Comparison of ENCODE assay signal across 8 cellular contexts in the genomic region with DNA sequence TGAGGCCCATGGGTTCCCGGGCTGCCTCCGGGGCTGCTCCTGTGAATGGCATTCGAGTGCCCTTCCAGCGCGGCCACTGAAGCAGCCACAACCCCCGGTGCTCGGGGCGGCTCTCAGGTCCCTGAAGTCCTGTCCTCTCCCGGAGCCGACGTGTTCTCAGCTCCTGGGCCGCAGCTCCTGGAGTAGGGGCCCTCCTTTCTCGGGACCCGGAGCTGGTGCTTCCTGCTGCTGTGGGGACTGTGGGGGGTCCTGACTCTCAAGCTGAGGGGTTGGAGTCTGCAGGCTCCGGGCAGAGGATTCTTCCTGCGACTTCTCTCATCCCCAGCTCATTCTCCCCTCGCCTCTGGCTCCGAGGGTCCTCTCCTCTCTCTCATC. TPM values are rescaled to one million over a fixed set of nuclear protein-coding genes. Genes with fewer than 3 reads are reported as not detected.
DNase-seq lines count a peak whose midpoint lies in the region; ATAC-seq and TF ChIP-seq lines count a peak whose summit lies in the region.
"Not testable (repeated sequence)": the region's sequence is repeated elsewhere in the genome, so short reads cannot be mapped to it uniquely, and the experiment has no call there.

No MANE protein-coding gene starts in this region.

- H3K9me3 Mint-ChIP-seq in activated T-cell treated with anti-CD3 and anti-CD28 coated beads, Interleukin-2, amount 50 U/mL, for 4 hours, result not testable (repeated sequence)

- CTCF ChIA-PET in OCI-LY7 (lab: Charles Lee; ENCODE audit: unreplicated experiment), result interaction anchor here (0.9 kb wide), 1 partner anchor 38 kb away, joined by 3 read pairs; no protein-coding TSS in a partner anchor

- peak overlapping the region; percentile 62 for H3K9ac ChIP-seq in mucosa of stomach (ENCODE audit: low read length)

- H3K36me3 Mint-ChIP-seq in activated T-cell treated with anti-CD3 and anti-CD28 coated beads, Interleukin-2, amount 50 U/mL, for 4 hours (ENCODE audit: insufficient read depth), result not testable (repeated sequence)

- not testable (repeated sequence) for H3K27ac ChIP-seq in OCI-LY7 (ENCODE audit: low read depth, low read length, poor library complexity, severe bottlenecking)
- H3K27ac ChIP-seq in heart right ventricle (peak overlapping the region in 9 of 10 donors; percentile 53 to 100 (median 97)), sigmoid colon (peak overlapping the region; percentile 97 to 100 (median 98)), uterus (peak overlapping the region; percentile 96 to 99)

- not testable (repeated sequence) for TF ChIP-seq EP300 in sigmoid colon (IDR thresholded peaks at IDR 0.05)

- H2AFZ ChIP-seq in OCI-LY7 (ENCODE audit: low read length), result not testable (repeated sequence)

- intact Hi-C loops in OCI-LY7 (cut with micrococcal nuclease; ENCODE audit: unreplicated experiment), result loop anchor here (5.0 to 10.0 kb wide), 2 partner anchors 138 to 181 kb away; a partner anchor contains a TSS
- intact Hi-C loops in heart right ventricle (cut with DNase I), result loop anchor here in 3 of 10 donors (1.0 to 5.0 kb wide), 3 partner anchors 37 to 39 kb away; no protein-coding TSS in a partner anchor
- intact Hi-C loops in sigmoid colon (cut with DNase I), result loop anchor here (5.0 kb wide), 1 partner anchor 143 kb away; a partner anchor contains a TSS
- intact Hi-C loops in uterus (cut with DNase I; ENCODE audit: low total_unique reads), result not testable (repeated sequence)

- not testable (repeated sequence) for TF ChIP-seq CTCF in GM06990 (IDR thresholded peaks at IDR 0.05; ENCODE audit: insufficient read depth, low read length, poor library complexity, severe bottlenecking); OCI-LY7 (conservative IDR thresholded peaks at IDR 0.05; ENCODE audit: low read length); choroid plexus epithelial cell (conservative IDR thresholded peaks at IDR 0.05; ENCODE audit: low read depth, low read length); heart right ventricle (IDR thresholded peaks at IDR 0.05); sigmoid colon (IDR thresholded peaks at IDR 0.05); uterus (IDR thresholded peaks at IDR 0.05)

- H4K20me1 ChIP-seq in OCI-LY7 (ENCODE audit: insufficient read depth, low read length), result peaks cover 15% of the 10 kb centered on the region; the same call in 1 of the 2 replicates

- not testable (repeated sequence) for H3K9me3 ChIP-seq in OCI-LY7 (ENCODE audit: low read length); heart right ventricle; mucosa of stomach (ENCODE audit: control insufficient read depth, low read length); sigmoid colon; uterus

- H3K36me3 ChIP-seq in GM06990 (ENCODE audit: control insufficient read depth, insufficient read depth, low read length); heart right ventricle; mucosa of stomach (ENCODE audit: control insufficient read depth, insufficient read depth, low read length); sigmoid colon; uterus: not testable (repeated sequence)
- H3K36me3 ChIP-seq in OCI-LY7 (ENCODE audit: insufficient read depth, low read length), result peaks cover 12% of the 10 kb centered on the region

- not testable (repeated sequence) for H3K27me3 ChIP-seq in GM06990 (replicated peaks; ENCODE audit: control insufficient read depth, insufficient read depth, low read length); heart right ventricle; mucosa of stomach (ENCODE audit: control insufficient read depth, insufficient read depth, low read length); sigmoid colon; uterus

- not testable (repeated sequence) for ATAC-seq in activated T-cell treated with anti-CD3 and anti-CD28 coated beads, Interleukin-2, amount 50 U/mL, for 4 hours; heart right ventricle

- H3K4me1 ChIP-seq in OCI-LY7 (ENCODE audit: insufficient read depth, low read length, poor library complexity, severe bottlenecking) (peaks cover 25% of the 10 kb centered on the region), heart right ventricle (peaks cover 18 to 78% (median 60%) of the 10 kb centered on the region in 9 donors), mucosa of stomach (ENCODE audit: control insufficient read depth, insufficient read depth, low read length) (peaks cover 20% of the 10 kb centered on the region), sigmoid colon (peaks cover 0 to 68% (median 59%) of the 10 kb centered on the region in 4 donors), uterus (peaks cover 3 to 10% of the 10 kb centered on the region in 2 donors)

- POLR2A ChIA-PET in OCI-LY7 (lab: Charles Lee), result not testable (repeated sequence)

- H3K4me3 ChIP-seq in GM06990 (replicated peaks; ENCODE audit: low read depth, low read length) (peak overlapping the region; percentile 90), OCI-LY7 (ENCODE audit: low read depth, low read length, poor library complexity, severe bottlenecking) (peak overlapping the region; percentile 79), choroid plexus epithelial cell (ENCODE audit: low read depth, low read length) (peak overlapping the region; percentile 89), heart right ventricle (peak overlapping the region; percentile 40 to 93 (median 80)), mucosa of stomach (ENCODE audit: low read length) (peak overlapping the region; percentile 58), sigmoid colon (peak overlapping the region; percentile 52 to 84 (median 64)), uterus (peak overlapping the region; percentile 74)

- not testable (repeated sequence) for BruUV-seq in OCI-LY7 (replicated peaks; lab: Mats Ljungman, UMichigan)

- H3K79me2 ChIP-seq in OCI-LY7 (ENCODE audit: insufficient read depth, low read depth, low read length), result peaks cover 72% of the 10 kb centered on the region

- H3K27me3 Mint-ChIP-seq in activated T-cell treated with anti-CD3 and anti-CD28 coated beads, Interleukin-2, amount 50 U/mL, for 4 hours (ENCODE audit: low read depth), result not testable (repeated sequence)

- H3K4me2 ChIP-seq in OCI-LY7 (ENCODE audit: low read length), result peak overlapping the region; percentile 99

- peaks cover 70% of the 10 kb centered on the region for H3K4me1 Mint-ChIP-seq in activated T-cell treated with anti-CD3 and anti-CD28 coated beads, Interleukin-2, amount 50 U/mL, for 4 hours (ENCODE audit: low read depth)

- peak overlapping the region; percentile 95 for H3K4me3 Mint-ChIP-seq in activated T-cell treated with anti-CD3 and anti-CD28 coated beads, Interleukin-2, amount 50 U/mL, for 4 hours

- TF ChIP-seq POLR2A in sigmoid colon (IDR thresholded peaks at IDR 0.05); uterus (IDR thresholded peaks at IDR 0.05): not testable (repeated sequence)

- DNase-seq in GM06990 (ENCODE audit: extremely low read depth, insufficient read length); OCI-LY7 (ENCODE audit: low spot score); activated T-cell treated with anti-CD3 and anti-CD28 coated beads, Interleukin-2, amount 50 U/mL, for 4 hours; choroid plexus epithelial cell (ENCODE audit: low read depth); heart right ventricle; sigmoid colon; uterus: not testable (repeated sequence)

- WGBS in heart right ventricle, 2 donors, result 5 to 6% methylated on average over 18 of the region's 18 CpGs
- 11 to 19% methylated on average over 18 of the region's 18 CpGs for WGBS in sigmoid colon, 2 donors

- H3K9me2 ChIP-seq in OCI-LY7 (ENCODE audit: insufficient read depth, low read length), result not testable (repeated sequence)

RNA-seq across cellular contexts. Expression of a gene that starts 0.6 kb away (rescaled TPM):
- 11.9 and 15.3 TPM in 2 replicates for total RNA-seq in OCI-LY7 (2014; rRNA removed; shearing (Covaris generic))
- total RNA-seq in OCI-LY7 (2022) (8.3 and 9.9 TPM in 2 replicates), heart right ventricle (10 to 100 TPM in 2 of 10 donors, 1 to 10 TPM in 8; 3.2 to 15.0 (median 8.7) TPM), sigmoid colon (10 to 100 TPM; 18.6 to 46.5 (median 27.2) TPM), uterus (10 to 100 TPM in 3 of 4 donors, 1 to 10 TPM in 1; 9.1 to 31.7 (median 17.2) TPM)
- total RNA-seq in activated T-cell treated with anti-CD3 and anti-CD28 coated beads, Interleukin-2, amount 50 U/mL, for 4 hours, result 1 to 10 TPM; 4.0 to 6.4 (median 4.7) TPM
- polyA plus RNA-seq in heart right ventricle (10 to 100 TPM; 21.2 to 36.0 TPM), sigmoid colon (10 to 100 TPM; 13.2 to 24.0 (median 20.3) TPM)

RNA-seq across cellular contexts. Expression of a gene that starts 47.0 kb away (rescaled TPM):
- total RNA-seq in OCI-LY7 (2014; rRNA removed; shearing (Covaris generic)), result 223 and 258 TPM in 2 replicates
- 238 and 309 TPM in 2 replicates for total RNA-seq in OCI-LY7 (2022)
- 1,000 to 10,000 TPM; 3,478 to 5,156 (median 4,066) TPM for total RNA-seq in activated T-cell treated with anti-CD3 and anti-CD28 coated beads, Interleukin-2, amount 50 U/mL, for 4 hours
- 1,000 to 10,000 TPM in 1 of 10 donors, 100 to 1,000 TPM in 9; 252 to 2,676 (median 383) TPM for total RNA-seq in heart right ventricle
- polyA plus RNA-seq in heart right ventricle, result 100 to 1,000 TPM; 516 to 656 TPM
- 100 to 1,000 TPM; 346 to 491 (median 365) TPM for total RNA-seq in sigmoid colon
- polyA plus RNA-seq in sigmoid colon, result 1,000 to 10,000 TPM in 2 of 3 donors, 100 to 1,000 TPM in 1; 279 to 3,047 (median 1,275) TPM
- total RNA-seq in uterus, result 1,000 to 10,000 TPM in 1 of 4 donors, 100 to 1,000 TPM in 3; 134 to 1,272 (median 737) TPM
